ENCODE assay signal across 8 cellular contexts in the genomic region with DNA sequence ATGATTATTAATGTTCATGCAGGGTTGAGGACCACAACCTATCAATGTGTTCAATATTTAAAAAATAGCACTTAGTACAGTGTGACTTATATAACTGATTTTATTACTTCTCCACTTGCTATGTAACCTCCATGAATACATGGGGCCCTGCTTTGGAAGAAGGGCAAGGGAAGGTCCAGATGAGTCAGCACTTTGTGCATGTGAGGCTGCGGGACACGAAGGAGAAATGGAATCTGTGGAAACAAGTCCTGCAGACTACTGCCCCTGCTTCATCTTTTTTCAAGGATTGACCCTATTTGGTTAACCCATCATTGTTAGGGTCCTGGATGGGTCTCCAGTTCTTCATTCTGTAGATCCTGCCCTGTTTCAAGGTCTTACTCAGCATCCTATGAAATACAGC. TPM values are rescaled to one million over a fixed set of nuclear protein-coding genes. Genes with fewer than 3 reads are reported as not detected.
DNase-seq lines count a peak whose midpoint lies in the region; ATAC-seq and TF ChIP-seq lines count a peak whose summit lies in the region.

No MANE protein-coding gene starts in this region.

- H3K4me1 ChIP-seq in ascending aorta = peaks cover 4 to 17% of the 10 kb centered on the region in 2 donors

- no peaks in the 10 kb centered on the region for H3K9me3 Mint-ChIP-seq in HFFc6

- no peaks in the 10 kb centered on the region for H3K9me3 ChIP-seq in ascending aorta

- no peak for TF ChIP-seq CTCF in AG09309 (IDR thresholded peaks at IDR 0.05; ENCODE audit: control insufficient read depth, insufficient read depth, low read depth, low read length, missing control alignments)
- TF ChIP-seq CTCF in HFFc6 (IDR thresholded peaks at IDR 0.05) = no peak
- no peak for TF ChIP-seq CTCF in ascending aorta (IDR thresholded peaks at IDR 0.05)

- H3K4me3 Mint-ChIP-seq in HFFc6 = peak overlapping the region; percentile 96

- no peak for ATAC-seq in HG02623 (IDR thresholded peaks at IDR 0.05; ENCODE audit: unreplicated experiment)

- peaks cover 21 to 33% of the 10 kb centered on the region in 2 donors for H3K36me3 ChIP-seq in ascending aorta

- intact Hi-C loops in ascending aorta (cut with DNase I) = no loop called here

- peaks cover 2% of the 10 kb centered on the region; the same call in 1 of the 2 replicates for H3K27me3 Mint-ChIP-seq in HFFc6 (ENCODE audit: insufficient read depth)

- peaks cover 20% of the 10 kb centered on the region for H3K36me3 Mint-ChIP-seq in HFFc6 (ENCODE audit: low read depth)

- H3K27me3 ChIP-seq in ascending aorta = no peaks in the 10 kb centered on the region

- no peak overlapping the region for H3K4me3 ChIP-seq in AG09309 (ENCODE audit: control insufficient read depth, low read depth, low read length)
- peak overlapping the region; percentile 75 to 89 for H3K4me3 ChIP-seq in ascending aorta

- in situ Hi-C loops in KBM-7 (cut with MboI; ENCODE audit: low pct_unique_long_range_greater_than_20kb, low sequenced_read_pairs) = no loop called here

- H3K27ac Mint-ChIP-seq in HFFc6 = peak overlapping the region; percentile 77

- DNase-seq in AG09309 (ENCODE audit: low read depth) = peak; percentile 55
- peak; percentile 86 for DNase-seq in HFFc6
- DNase-seq in ascending aorta (ENCODE audit: low spot score in 2 of 2) = no peak
- DNase-seq in left kidney (ENCODE audit: low read depth, low spot score) = peak; percentile 26
- DNase-seq in mucosa of gallbladder (ENCODE audit: low spot score) = no peak
- no peak for DNase-seq in NOMO-1 treated with DMSO at 0.1 percent for 48 hours (lab: John Stamatoyannopoulos, UW; ENCODE audit: unreplicated experiment)
- DNase-seq in KBM-7 = no peak

- H3K4me1 Mint-ChIP-seq in HFFc6 (ENCODE audit: low read depth) = peaks cover 43% of the 10 kb centered on the region

- peak overlapping the region; percentile 94 to 95 for H3K27ac ChIP-seq in ascending aorta

RNA-seq across cellular contexts. Expression of a gene that starts 1.6 kb away (rescaled TPM):
- 10 to 100 TPM; 37.7 to 44.3 (median 41.0) TPM for total RNA-seq in HFFc6 (2021; fragmentation: NEBNext Ultra II Directional; extraction: Animal tissue kit (Norgen Biotek cat#: 25700))
- total RNA-seq in ascending aorta (25.8 TPM), mucosa of gallbladder (13.2 TPM)

RNA-seq across cellular contexts. Expression of a gene that starts 56.2 kb away (rescaled TPM):
- total RNA-seq in HFFc6 (2021; fragmentation: NEBNext Ultra II Directional; extraction: Animal tissue kit (Norgen Biotek cat#: 25700)) = 10 to 100 TPM; 10.6 to 17.4 (median 14.0) TPM
- total RNA-seq in ascending aorta (1.3 TPM), mucosa of gallbladder (10.6 TPM)

Comparison
In these comparisons a context has a peak if more than half of its experiments do, and no peak if none do; other contexts are left out.
1. DNase-seq: peak in AG09309 (single experiment), HFFc6 (single experiment) and left kidney (single experiment); none in ascending aorta (0 of 2), mucosa of gallbladder (single experiment), NOMO-1 treated with DMSO at 0.1 percent for 48 hours (single experiment) and KBM-7 (single experiment).